ENCODE assay signal across 8 cellular contexts in genomic region chr9:37903831-37904646, GRCh38. TPM values are rescaled to one million over a fixed set of nuclear protein-coding genes. Genes with fewer than 3 reads are reported as not detected.
DNase-seq lines count a peak whose midpoint lies in the region; ATAC-seq and TF ChIP-seq lines count a peak whose summit lies in the region.

A gene with protein sequence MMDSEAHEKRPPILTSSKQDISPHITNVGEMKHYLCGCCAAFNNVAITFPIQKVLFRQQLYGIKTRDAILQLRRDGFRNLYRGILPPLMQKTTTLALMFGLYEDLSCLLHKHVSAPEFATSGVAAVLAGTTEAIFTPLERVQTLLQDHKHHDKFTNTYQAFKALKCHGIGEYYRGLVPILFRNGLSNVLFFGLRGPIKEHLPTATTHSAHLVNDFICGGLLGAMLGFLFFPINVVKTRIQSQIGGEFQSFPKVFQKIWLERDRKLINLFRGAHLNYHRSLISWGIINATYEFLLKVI (minus strand): TSS chr9:37904127. CDS start chr9:37888550, 15,577 bp downstream.

- peak; percentile 89 for DNase-seq in AG10803 (ENCODE audit: low read depth)
- DNase-seq in NCI-H226: peak; percentile 73
- DNase-seq in activated B cell treated with CpG ODN at 0.5 μM for 24 hours: peak; percentile 98
- peak; percentile 32 to 96 (median 88) for DNase-seq in caudate nucleus (lab: John Stamatoyannopoulos, UW)
- DNase-seq in iris pigment epithelial cell (ENCODE audit: low read depth): peak; percentile 89
- DNase-seq in stimulated activated CD4-positive, alpha-beta T cell treated with anti-CD3 and anti-CD28 coated beads, Interleukin-12 subunit alpha, Interleukin-12 subunit beta, amount 100 ng/mL, for 48 hours (ENCODE audit: low read depth in 2 of 3, low spot score in 1 of 3): peak; percentile 88 to 95 (median 91)

- TF ChIP-seq CTCF in AG10803 (conservative IDR thresholded peaks at IDR 0.05; ENCODE audit: low read length) (peak; percentile 95), activated B cell treated with CpG ODN at 0.5 μM for 24 hours (IDR thresholded peaks at IDR 0.05) (no peak)

- peaks cover 9% of the 10 kb centered on the region for H3K36me3 Mint-ChIP-seq in activated B cell treated with CpG ODN at 0.5 μM for 24 hours (ENCODE audit: low read depth)

- ATAC-seq in HG03196 (IDR thresholded peaks at IDR 0.05; ENCODE audit: unreplicated experiment) (peak; percentile 79), activated B cell treated with CpG ODN at 0.5 μM for 24 hours (ENCODE audit: low read depth) (peak; percentile 82)

- H3K9me3 Mint-ChIP-seq in activated B cell treated with CpG ODN at 0.5 μM for 24 hours: no peaks in the 10 kb centered on the region

- H3K4me3 ChIP-seq in AG10803 (ENCODE audit: low read length): peak within 1 kb of the TSS; percentile 90

- peak within 1 kb of the TSS; percentile 85 for H3K4me3 Mint-ChIP-seq in activated B cell treated with CpG ODN at 0.5 μM for 24 hours

- H3K4me1 Mint-ChIP-seq in activated B cell treated with CpG ODN at 0.5 μM for 24 hours: peaks cover 24% of the 10 kb centered on the region

- intact Hi-C loops in activated B cell treated with CpG ODN at 0.5 μM for 24 hours (cut with micrococcal nuclease): loop anchor here (1.0 to 10.0 kb wide), 11 partner anchors 50 to 1502 kb away; partner anchors contain the start of genes ALDH1B1, DCAF10, EXOSC3 and RNF38

- POLR2A ChIA-PET in activated B cell treated with CpG ODN at 0.5 μM for 24 hours (lab: Charles Lee): interaction anchor here (0.5 to 1.5 kb wide), 6 partner anchors 9 to 358 kb away, joined by 3 to 8 read pairs (median 4); partner anchors contain the start of genes DCAF10 and EXOSC3

- in situ Hi-C loops in GM18951 (cut with MboI; ENCODE audit: low sequenced_read_pairs, unreplicated experiment): no loop called here

- TF ChIP-seq POLR2A in GM18951 (IDR thresholded peaks at IDR 0.05; ENCODE audit: extremely low read depth, insufficient read depth, insufficient read length): peak; percentile 88

- CTCF ChIA-PET in activated B cell treated with CpG ODN at 0.5 μM for 24 hours (lab: Charles Lee): interaction anchor here (0.6 to 2.4 kb wide), 2 partner anchors 10 kb away, joined by 3 to 8 read pairs; no protein-coding TSS in a partner anchor

- H3K27ac ChIP-seq in caudate nucleus (ENCODE audit: low read depth, low read length): peak within 1 kb of the TSS; percentile 93

- no peaks in the 10 kb centered on the region for H3K27me3 Mint-ChIP-seq in activated B cell treated with CpG ODN at 0.5 μM for 24 hours

- peak within 1 kb of the TSS; percentile 92 for H3K27ac Mint-ChIP-seq in activated B cell treated with CpG ODN at 0.5 μM for 24 hours

RNA-seq across cellular contexts. Expression of the gene that starts here (rescaled TPM):
- total RNA-seq in activated B cell treated with CpG ODN at 0.5 μM for 24 hours: 30.5 and 33.9 TPM in 2 replicates

Comparison
In these comparisons a context has a peak if more than half of its experiments do, and no peak if none do; other contexts are left out.
1. Peak in every context shown above with its lines: DNase-seq, ATAC-seq, H3K4me3 ChIP-seq and H3K27ac ChIP-seq.